1 cellular context compared by ENCODE assay signal in genomic region chr14:93044601-93045000, GRCh38.
TF ChIP-seq lines count a peak whose summit lies in the region.

No MANE protein-coding gene starts in this region.

TF ChIP-seq in SK-N-SH treated with all-trans-retinoic acid at 6 μM for 48 hours, 23 proteins besides CTCF, POLR2A, EP300 and RAD21 (continued from another document):
- TF ChIP-seq, protein P1, sequence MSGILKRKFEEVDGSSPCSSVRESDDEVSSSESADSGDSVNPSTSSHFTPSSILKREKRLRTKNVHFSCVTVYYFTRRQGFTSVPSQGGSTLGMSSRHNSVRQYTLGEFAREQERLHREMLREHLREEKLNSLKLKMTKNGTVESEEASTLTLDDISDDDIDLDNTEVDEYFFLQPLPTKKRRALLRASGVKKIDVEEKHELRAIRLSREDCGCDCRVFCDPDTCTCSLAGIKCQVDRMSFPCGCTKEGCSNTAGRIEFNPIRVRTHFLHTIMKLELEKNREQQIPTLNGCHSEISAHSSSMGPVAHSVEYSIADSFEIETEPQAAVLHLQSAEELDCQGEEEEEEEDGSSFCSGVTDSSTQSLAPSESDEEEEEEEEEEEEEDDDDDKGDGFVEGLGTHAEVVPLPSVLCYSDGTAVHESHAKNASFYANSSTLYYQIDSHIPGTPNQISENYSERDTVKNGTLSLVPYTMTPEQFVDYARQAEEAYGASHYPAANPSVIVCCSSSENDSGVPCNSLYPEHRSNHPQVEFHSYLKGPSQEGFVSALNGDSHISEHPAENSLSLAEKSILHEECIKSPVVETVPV (CRISPR knock-in tag; IDR thresholded peaks at IDR 0.05) = no peak
- no peak for TF ChIP-seq SNAI2 (CRISPR knock-in tag; IDR thresholded peaks at IDR 0.05)
- no peak for TF ChIP-seq ISL1 (CRISPR knock-in tag; IDR thresholded peaks at IDR 0.05)
- TF ChIP-seq CSDC2 (CRISPR knock-in tag; IDR thresholded peaks at IDR 0.05) = no peak
- no peak for TF ChIP-seq BACH2 (CRISPR knock-in tag; IDR thresholded peaks at IDR 0.05; ENCODE audit: borderline replicate concordance)
- TF ChIP-seq ZNF565 (CRISPR knock-in tag; conservative IDR thresholded peaks at IDR 0.05; ENCODE audit: low read depth) = no peak
- no peak for TF ChIP-seq OSR1 (CRISPR knock-in tag; IDR thresholded peaks at IDR 0.05)
